Comparison of ENCODE assay signal across 9 cellular contexts in genomic region chr6:10030942-10031537, GRCh38.
DNase-seq lines count a peak whose midpoint lies in the region; ATAC-seq and TF ChIP-seq lines count a peak whose summit lies in the region.
"Had no signal": no experiment of that assay in that cellular context is flagged by ENCODE, and none has a peak within 500 bp of the region (broad histone marks: within the 10 kb centered on the region; RNA-seq: fewer than 3 reads in every experiment).

No MANE protein-coding gene starts in this region.

- no peaks in the 10 kb centered on the region for H3F3A ChIP-seq in Loucy (ENCODE audit: low read depth)

- no peak overlapping the region for H3K4me3 ChIP-seq in Loucy (ENCODE audit: low read length, poor library complexity, severe bottlenecking)
- H3K4me3 ChIP-seq in cardiac fibroblast (replicated peaks in 1 of 2; ENCODE audit: low read depth in 2 of 2, low read length in 2 of 2) = no peak overlapping the region
- H3K4me3 ChIP-seq in parathyroid adenoma (ENCODE audit: low read depth, low read length) = no peak overlapping the region

- no peaks in the 10 kb centered on the region for H3K4me1 Mint-ChIP-seq in T-helper 2 cell treated with Interferon-gamma antibody and Interleukin-4, amounts not matched to agents 5 μg/mL and 100 μg/mL, for 36 hours (ENCODE audit: low read depth)
- H3K4me1 Mint-ChIP-seq: naive B cell had no signal

- peak; percentile 58 for ATAC-seq in GM18858 (IDR thresholded peaks at IDR 0.05; ENCODE audit: unreplicated experiment)

- H3K9me3 ChIP-seq in Loucy (ENCODE audit: insufficient read depth, low read depth, low read length) (no peaks in the 10 kb centered on the region), parathyroid adenoma (ENCODE audit: control insufficient read depth, low read length) (no peaks in the 10 kb centered on the region)

- H2AFZ ChIP-seq in Loucy (ENCODE audit: low read length) (no peak overlapping the region), parathyroid adenoma (no peak overlapping the region)

- DNase-seq in cardiac fibroblast (ENCODE audit: low read depth in 2 of 2) = no peak
- no peak for DNase-seq in T-helper 2 cell treated with Interferon-gamma antibody and Interleukin-4, amounts not matched to agents 5 μg/mL and 100 μg/mL, for 36 hours (ENCODE audit: low spot score)
- DNase-seq in amniotic stem cell (lab: John Stamatoyannopoulos, UW) = no peak
- DNase-seq in NCI-H146 treated with DMSO at 0.1 percent for 48 hours (lab: John Stamatoyannopoulos, UW; ENCODE audit: unreplicated experiment) = no peak
- DNase-seq in hypothalamus (lab: John Stamatoyannopoulos, UW) = no peak
- DNase-seq: naive B cell had no signal

- TF ChIP-seq CTCF in Loucy (conservative IDR thresholded peaks at IDR 0.05; ENCODE audit: low read length) = peak; percentile 70
- peak; percentile 6 for TF ChIP-seq CTCF in cardiac fibroblast (IDR thresholded peaks at IDR 0.05; ENCODE audit: low read depth, low read length)
- TF ChIP-seq CTCF in parathyroid adenoma (IDR thresholded peaks at IDR 0.05) = peak; percentile 57

- H3K4me1 ChIP-seq in Loucy (ENCODE audit: insufficient read depth, low read length, poor library complexity, severe bottlenecking) (no peaks in the 10 kb centered on the region), parathyroid adenoma (no peaks in the 10 kb centered on the region)

- no peaks in the 10 kb centered on the region for H3K36me3 Mint-ChIP-seq in T-helper 2 cell treated with Interferon-gamma antibody and Interleukin-4, amounts not matched to agents 5 μg/mL and 100 μg/mL, for 36 hours (ENCODE audit: low read depth)
- H3K36me3 Mint-ChIP-seq: naive B cell had no signal

- H3K4me3 Mint-ChIP-seq in T-helper 2 cell treated with Interferon-gamma antibody and Interleukin-4, amounts not matched to agents 5 μg/mL and 100 μg/mL, for 36 hours = no peak overlapping the region
- H3K4me3 Mint-ChIP-seq: naive B cell had no signal

- no peaks in the 10 kb centered on the region for H3K9me3 Mint-ChIP-seq in T-helper 2 cell treated with Interferon-gamma antibody and Interleukin-4, amounts not matched to agents 5 μg/mL and 100 μg/mL, for 36 hours

- no peaks in the 10 kb centered on the region for H3K27me3 Mint-ChIP-seq in T-helper 2 cell treated with Interferon-gamma antibody and Interleukin-4, amounts not matched to agents 5 μg/mL and 100 μg/mL, for 36 hours (ENCODE audit: low read depth)
- H3K27me3 Mint-ChIP-seq: naive B cell had no signal

- no peaks in the 10 kb centered on the region for H3K9me2 ChIP-seq in Loucy (replicated peaks; ENCODE audit: low read depth, low read length)

- no peak overlapping the region for H3K27ac ChIP-seq in parathyroid adenoma

- H3K27ac Mint-ChIP-seq in T-helper 2 cell treated with Interferon-gamma antibody and Interleukin-4, amounts not matched to agents 5 μg/mL and 100 μg/mL, for 36 hours = no peak overlapping the region
- H3K27ac Mint-ChIP-seq: naive B cell had no signal

- H3K27me3 ChIP-seq in Loucy (ENCODE audit: insufficient read depth, low read length, poor library complexity, severe bottlenecking) (no peaks in the 10 kb centered on the region), parathyroid adenoma (ENCODE audit: control insufficient read depth, insufficient read depth, low read length) (no peaks in the 10 kb centered on the region)

- H3K4me2 ChIP-seq in Loucy (ENCODE audit: low read depth, low read length, poor library complexity, severe bottlenecking) (no peak overlapping the region), parathyroid adenoma (ENCODE audit: low read length) (no peak overlapping the region)

- no peak overlapping the region for H3K9ac ChIP-seq in Loucy (ENCODE audit: low read depth, low read length, poor library complexity, severe bottlenecking)
- no peak overlapping the region for H3K9ac ChIP-seq in parathyroid adenoma

- H4K20me1 ChIP-seq in Loucy (ENCODE audit: insufficient read depth, low read length, poor library complexity, severe bottlenecking) = no peaks in the 10 kb centered on the region

- no peaks in the 10 kb centered on the region for H3K79me2 ChIP-seq in Loucy (ENCODE audit: insufficient read depth, low read length)
- H3K79me2 ChIP-seq in parathyroid adenoma = no peaks in the 10 kb centered on the region

- H3K36me3 ChIP-seq in Loucy (ENCODE audit: insufficient read depth, low read length) (no peaks in the 10 kb centered on the region), parathyroid adenoma (ENCODE audit: control insufficient read depth, insufficient read depth, low read length) (no peaks in the 10 kb centered on the region)

Comparison
In these comparisons a context has a peak if more than half of its experiments do, and no peak if none do; other contexts are left out.
1. CTCF ChIP-seq: peak in every context shown above with its lines; median percentile 70 in Loucy; 57 in parathyroid adenoma; 6 in cardiac fibroblast.